Comparison of ENCODE assay signal across 11 cellular contexts in the genomic region with DNA sequence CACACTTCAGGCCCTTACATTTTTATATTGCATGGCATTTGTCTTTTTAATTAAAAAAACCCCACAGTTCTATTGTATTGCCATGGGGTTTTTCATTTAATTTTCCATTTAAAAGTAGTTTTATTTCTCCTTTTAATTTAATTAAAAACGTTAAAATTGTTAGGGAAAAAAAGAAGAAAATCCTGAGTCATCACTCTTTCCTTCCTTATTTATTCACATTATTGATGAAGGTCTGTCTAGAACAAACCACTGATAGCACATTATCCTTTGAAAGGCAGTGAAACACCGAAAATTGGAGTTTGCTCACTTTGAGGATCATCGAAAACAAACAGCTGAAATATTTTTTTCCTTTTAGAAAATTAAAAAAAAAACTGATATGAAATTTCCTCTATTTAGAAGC.
"Had no signal": no experiment of that assay in that cellular context is flagged by ENCODE, and none has a peak within 500 bp of the region (broad histone marks: within the 10 kb centered on the region; RNA-seq: fewer than 3 reads in every experiment).

No MANE protein-coding gene starts in this region.

- H2AFZ ChIP-seq: GM23248, GM23338 had no signal

- H3K4me3 Mint-ChIP-seq: GM23338, H9, HFFc6 had no signal

- H3K4me1 Mint-ChIP-seq: GM23338, H9 had no signal

- H3K9ac ChIP-seq: GM23248 had no signal

- ATAC-seq: GM23338, HCT116 had no signal

- FAIRE-seq: H1, H54 had no signal

- DNase-seq: GM23248, GOT3, H7, H9, HCEC 1CT, HFFc6 had no signal

- H3K4me3 ChIP-seq: GM23248, GM23338, HAP-1 had no signal

- H3K4me1 ChIP-seq: HAP-1 had no signal

- H3K9me3 Mint-ChIP-seq: GM23338, HFFc6 had no signal

- H3K9me3 ChIP-seq: HAP-1 had no signal

- H3K27ac ChIP-seq: GM23248 had no signal

- H3K27ac Mint-ChIP-seq: GM23338, H9, HFFc6 had no signal

- H3K36me3 ChIP-seq: HAP-1 had no signal

- H3K4me2 ChIP-seq: GM23338 had no signal
